In genomic region chr13:109727251-109727650, GRCh38 we compare ENCODE assay signal across 32 cellular contexts.
"Had no signal": no experiment of that assay in that cellular context is flagged by ENCODE, and none has a peak within 500 bp of the region (broad histone marks: within the 10 kb centered on the region; RNA-seq: fewer than 3 reads in every experiment).

No MANE protein-coding gene starts in this region.

- H3K4me1 Mint-ChIP-seq: stimulated activated memory B cell treated with anti-CD40 and anti-IgM and Interleukin-4, amounts not matched to agents 10 μg/mL and 1 μg/mL and 100 μg/mL, for 72 hours had no signal

- H3K27ac Mint-ChIP-seq: mesothelial cell of epicardium; naive B cell; natural killer cell; nephron progenitor cell; stimulated activated memory B cell treated with anti-CD40 and anti-IgM and Interleukin-4, amounts not matched to agents 10 μg/mL and 1 μg/mL and 100 μg/mL, for 72 hours had no signal

- ATAC-seq: heart right ventricle, left cardiac atrium, left lung, natural killer cell, pancreas, right cardiac atrium, upper lobe of right lung had no signal

- H3K4me1 ChIP-seq: heart right ventricle, pancreas, prostate gland, suprapubic skin, tibial artery, upper lobe of right lung had no signal

- H3K9me3 Mint-ChIP-seq: mesothelial cell of epicardium; natural killer cell; stimulated activated memory B cell treated with anti-CD40 and anti-IgM and Interleukin-4, amounts not matched to agents 10 μg/mL and 1 μg/mL and 100 μg/mL, for 72 hours had no signal

- H2AFZ ChIP-seq: hepatocyte had no signal

- FAIRE-seq: keratinocyte, pancreas, small intestine, urothelium cell line had no signal

- H3K4me3 Mint-ChIP-seq: mesothelial cell of epicardium; natural killer cell; nephron progenitor cell; stimulated activated memory B cell treated with anti-CD40 and anti-IgM and Interleukin-4, amounts not matched to agents 10 μg/mL and 1 μg/mL and 100 μg/mL, for 72 hours had no signal

- H3K36me3 ChIP-seq: heart right ventricle, left lung, pancreas, prostate gland, sigmoid colon, suprapubic skin, thoracic aorta, tibial artery, upper lobe of right lung had no signal

- H3K79me2 ChIP-seq: hepatocyte had no signal

- H3K27ac ChIP-seq: heart right ventricle, hepatocyte, left lung, pancreas, prostate gland, sigmoid colon, suprapubic skin, thoracic aorta, tibial artery, upper lobe of right lung had no signal

- H3K36me3 Mint-ChIP-seq: mesothelial cell of epicardium; naive B cell; stimulated activated memory B cell treated with anti-CD40 and anti-IgM and Interleukin-4, amounts not matched to agents 10 μg/mL and 1 μg/mL and 100 μg/mL, for 72 hours had no signal

- H3K9me3 ChIP-seq: heart right ventricle, left lung, pancreas, prostate gland, sigmoid colon, suprapubic skin, thoracic aorta, tibial artery, upper lobe of right lung had no signal

- DNase-seq: heart right ventricle; kidney glomerular epithelial cell; left cardiac atrium; left lung; mesendoderm; naive B cell; natural killer cell; nephron progenitor cell; nucleus accumbens; pancreas; posterior cingulate gyrus; retina; right cardiac atrium; sigmoid colon; small intestine; stimulated activated CD4-positive, alpha-beta T cell treated with anti-CD3 and anti-CD28 coated beads, Interleukin-1b, Interleukin-23, amount 100 ng/mL, for 48 hours; stimulated activated CD4-positive, alpha-beta T cell treated with anti-CD3 and anti-CD28 coated beads, Interleukin-2, amount 100 ng/mL, for 48 hours; stimulated activated CD4-positive, alpha-beta T cell treated with anti-CD3 and anti-CD28 coated beads, Interleukin-4, amount 100 ng/mL, for 4 hours; stimulated activated CD8-positive, alpha-beta memory T cell treated with anti-CD3 and anti-CD28 coated beads, Interleukin-4, amount 100 ng/mL, for 48 hours; stimulated activated naive CD4-positive, alpha-beta T cell treated with Interleukin-2 at 50 U/mL for 16 hours; tibial artery; trophoblast cell; upper lobe of right lung had no signal

- H3K4me3 ChIP-seq: heart right ventricle, hepatocyte, left lung, lung, pancreas, prostate gland, sigmoid colon, suprapubic skin, thoracic aorta, tibial artery, upper lobe of right lung had no signal

- H3K4me2 ChIP-seq: hepatocyte had no signal

- H3K27me3 ChIP-seq: hepatocyte, sigmoid colon, tibial artery, upper lobe of right lung had no signal
